ENCODE assay signal across 1 cellular context in the genomic region with DNA sequence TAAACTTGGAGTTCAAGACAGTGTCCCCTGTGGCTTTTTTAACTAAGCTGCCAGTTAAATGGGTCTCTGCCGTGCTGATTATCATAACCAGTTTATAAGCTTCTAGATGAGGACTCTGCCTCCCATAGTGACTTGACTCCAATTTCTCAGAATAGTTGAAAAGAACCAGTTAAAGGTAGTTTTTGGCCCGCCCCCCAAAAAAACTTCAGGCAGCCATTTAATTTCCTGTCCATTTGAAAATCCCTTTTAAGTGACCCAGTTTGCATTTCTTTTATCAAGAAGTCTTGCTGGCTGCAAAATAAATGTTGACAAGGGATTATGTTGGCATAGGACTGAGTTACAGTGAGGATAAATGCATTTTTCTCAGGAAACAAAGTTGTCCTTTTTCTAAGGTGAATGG.
TF ChIP-seq lines count a peak whose summit lies in the region.

No MANE protein-coding gene starts in this region.

TF ChIP-seq in GM23338, 12 proteins besides CTCF, POLR2A, EP300 and RAD21 (continued from another document):
- TF ChIP-seq, protein P1, sequence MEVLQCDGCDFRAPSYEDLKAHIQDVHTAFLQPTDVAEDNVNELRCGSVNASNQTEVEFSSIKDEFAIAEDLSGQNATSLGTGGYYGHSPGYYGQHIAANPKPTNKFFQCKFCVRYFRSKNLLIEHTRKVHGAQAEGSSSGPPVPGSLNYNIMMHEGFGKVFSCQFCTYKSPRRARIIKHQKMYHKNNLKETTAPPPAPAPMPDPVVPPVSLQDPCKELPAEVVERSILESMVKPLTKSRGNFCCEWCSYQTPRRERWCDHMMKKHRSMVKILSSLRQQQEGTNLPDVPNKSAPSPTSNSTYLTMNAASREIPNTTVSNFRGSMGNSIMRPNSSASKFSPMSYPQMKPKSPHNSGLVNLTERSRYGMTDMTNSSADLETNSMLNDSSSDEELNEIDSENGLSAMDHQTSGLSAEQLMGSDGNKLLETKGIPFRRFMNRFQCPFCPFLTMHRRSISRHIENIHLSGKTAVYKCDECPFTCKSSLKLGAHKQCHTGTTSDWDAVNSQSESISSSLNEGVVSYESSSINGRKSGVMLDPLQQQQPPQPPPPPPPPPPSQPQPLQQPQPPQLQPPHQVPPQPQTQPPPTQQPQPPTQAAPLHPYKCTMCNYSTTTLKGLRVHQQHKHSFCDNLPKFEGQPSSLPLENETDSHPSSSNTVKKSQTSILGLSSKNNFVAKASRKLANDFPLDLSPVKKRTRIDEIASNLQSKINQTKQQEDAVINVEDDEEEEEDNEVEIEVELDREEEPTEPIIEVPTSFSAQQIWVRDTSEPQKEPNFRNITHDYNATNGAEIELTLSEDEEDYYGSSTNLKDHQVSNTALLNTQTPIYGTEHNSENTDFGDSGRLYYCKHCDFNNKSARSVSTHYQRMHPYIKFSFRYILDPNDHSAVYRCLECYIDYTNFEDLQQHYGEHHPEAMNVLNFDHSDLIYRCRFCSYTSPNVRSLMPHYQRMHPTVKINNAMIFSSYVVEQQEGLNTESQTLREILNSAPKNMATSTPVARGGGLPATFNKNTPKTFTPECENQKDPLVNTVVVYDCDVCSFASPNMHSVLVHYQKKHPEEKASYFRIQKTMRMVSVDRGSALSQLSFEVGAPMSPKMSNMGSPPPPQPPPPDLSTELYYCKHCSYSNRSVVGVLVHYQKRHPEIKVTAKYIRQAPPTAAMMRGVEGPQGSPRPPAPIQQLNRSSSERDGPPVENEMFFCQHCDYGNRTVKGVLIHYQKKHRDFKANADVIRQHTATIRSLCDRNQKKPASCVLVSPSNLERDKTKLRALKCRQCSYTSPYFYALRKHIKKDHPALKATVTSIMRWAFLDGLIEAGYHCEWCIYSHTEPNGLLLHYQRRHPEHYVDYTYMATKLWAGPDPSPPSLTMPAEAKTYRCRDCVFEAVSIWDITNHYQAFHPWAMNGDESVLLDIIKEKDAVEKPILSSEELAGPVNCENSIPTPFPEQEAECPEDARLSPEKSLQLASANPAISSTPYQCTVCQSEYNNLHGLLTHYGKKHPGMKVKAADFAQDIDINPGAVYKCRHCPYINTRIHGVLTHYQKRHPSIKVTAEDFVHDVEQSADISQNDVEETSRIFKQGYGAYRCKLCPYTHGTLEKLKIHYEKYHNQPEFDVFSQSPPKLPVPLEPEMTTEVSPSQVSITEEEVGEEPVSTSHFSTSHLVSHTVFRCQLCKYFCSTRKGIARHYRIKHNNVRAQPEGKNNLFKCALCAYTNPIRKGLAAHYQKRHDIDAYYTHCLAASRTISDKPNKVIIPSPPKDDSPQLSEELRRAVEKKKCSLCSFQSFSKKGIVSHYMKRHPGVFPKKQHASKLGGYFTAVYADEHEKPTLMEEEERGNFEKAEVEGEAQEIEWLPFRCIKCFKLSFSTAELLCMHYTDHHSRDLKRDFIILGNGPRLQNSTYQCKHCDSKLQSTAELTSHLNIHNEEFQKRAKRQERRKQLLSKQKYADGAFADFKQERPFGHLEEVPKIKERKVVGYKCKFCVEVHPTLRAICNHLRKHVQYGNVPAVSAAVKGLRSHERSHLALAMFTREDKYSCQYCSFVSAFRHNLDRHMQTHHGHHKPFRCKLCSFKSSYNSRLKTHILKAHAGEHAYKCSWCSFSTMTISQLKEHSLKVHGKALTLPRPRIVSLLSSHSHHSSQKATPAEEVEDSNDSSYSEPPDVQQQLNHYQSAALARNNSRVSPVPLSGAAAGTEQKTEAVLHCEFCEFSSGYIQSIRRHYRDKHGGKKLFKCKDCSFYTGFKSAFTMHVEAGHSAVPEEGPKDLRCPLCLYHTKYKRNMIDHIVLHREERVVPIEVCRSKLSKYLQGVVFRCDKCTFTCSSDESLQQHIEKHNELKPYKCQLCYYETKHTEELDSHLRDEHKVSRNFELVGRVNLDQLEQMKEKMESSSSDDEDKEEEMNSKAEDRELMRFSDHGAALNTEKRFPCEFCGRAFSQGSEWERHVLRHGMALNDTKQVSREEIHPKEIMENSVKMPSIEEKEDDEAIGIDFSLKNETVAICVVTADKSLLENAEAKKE (CRISPR knock-in tag; IDR thresholded peaks at IDR 0.05): no peak
- TF ChIP-seq POLR2AphosphoS5 (IDR thresholded peaks at IDR 0.05; ENCODE audit: low read depth): no peak
